22 cellular contexts compared by ENCODE assay signal in the genomic region with DNA sequence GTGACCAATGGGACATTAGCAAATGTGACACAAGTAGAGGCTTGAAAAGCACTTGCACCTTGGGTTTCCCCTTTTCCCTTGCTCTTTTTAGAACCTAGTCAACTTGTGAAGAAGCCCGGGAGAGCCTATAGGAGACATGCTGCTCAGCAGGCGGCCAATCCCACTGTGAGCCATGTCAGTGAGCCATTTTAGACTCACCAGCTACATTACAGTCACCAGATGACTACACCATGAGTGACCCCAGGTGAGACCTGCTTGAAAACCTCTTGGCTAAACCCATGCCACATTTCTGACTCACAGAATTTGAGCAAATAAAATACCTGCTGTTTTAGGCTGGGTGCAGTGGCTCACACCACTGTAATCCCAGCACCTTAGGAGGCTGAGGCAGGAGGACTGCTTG.
DNase-seq lines count a peak whose midpoint lies in the region; ATAC-seq, FAIRE-seq and TF ChIP-seq lines count a peak whose summit lies in the region.
"Had no signal": no experiment of that assay in that cellular context is flagged by ENCODE, and none has a peak within 500 bp of the region (broad histone marks: within the 10 kb centered on the region; RNA-seq: fewer than 3 reads in every experiment).

No MANE protein-coding gene starts in this region.

- H3K4me2 ChIP-seq in GM12878 (ENCODE audit: control insufficient read depth, insufficient read depth): no peak overlapping the region
- H3K4me2 ChIP-seq: BLaER1 had no signal

- ATAC-seq in stimulated activated naive CD8-positive, alpha-beta T cell treated with anti-CD3 and anti-CD28 coated beads, Interleukin-15, Interleukin-2, amounts not matched to agents 100 U/mL and 50 U/mL, for 24 hours: peak; percentile 23
- ATAC-seq in stimulated activated naive CD8-positive, alpha-beta T cell treated with anti-CD3 and anti-CD28 coated beads, Interleukin-15, amount 100 ng/mL, for 72 hours: no peak
- ATAC-seq in GM12878 (no peak), SK-N-SH treated with all-trans-retinoic acid at 6 μM for 48 hours (no peak)

- SMC1A ChIA-PET in GM12878 (lab: Charles Lee; ENCODE audit: uncharacterized antibody, unreplicated experiment): interaction anchor here (1.1 kb wide), 1 partner anchor 22 kb away, joined by 3 read pairs; no protein-coding TSS in a partner anchor

- H3K79me2 ChIP-seq in GM12878 (ENCODE audit: control insufficient read depth, insufficient read depth, low read length): no peaks in the 10 kb centered on the region

- intact Hi-C loops in activated CD4-positive, alpha-beta T cell treated with anti-CD3 and anti-CD28 coated beads, Interleukin-2, amount 10 ng/mL, durations not matched to agents 24 days and 14 days (cut with micrococcal nuclease): no loop called here
- intact Hi-C loops in GM12878 (cut with micrococcal nuclease; ENCODE audit: unreplicated experiment): no loop called here

- no peak for TF ChIP-seq EP300 in GM12878 (IDR thresholded peaks at IDR 0.05; ENCODE audit: borderline replicate concordance in 1 of 2, control insufficient read depth in 1 of 2, low read depth in 2 of 2, low read length in 2 of 2)

- H3K4me3 ChIP-seq in GM12878: no peak overlapping the region
- H3K4me3 ChIP-seq: BLaER1 had no signal

- peaks cover 5% of the 10 kb centered on the region for H3K4me1 Mint-ChIP-seq in activated CD4-positive, alpha-beta T cell treated with anti-CD3 and anti-CD28 coated beads, Interleukin-2, amount 10 ng/mL, durations not matched to agents 24 days and 14 days
- peaks cover 6% of the 10 kb centered on the region for H3K4me1 Mint-ChIP-seq in stimulated activated naive CD8-positive, alpha-beta T cell treated with anti-CD3 and anti-CD28 coated beads, Interleukin-15, amount 100 ng/mL, for 72 hours

- in situ Hi-C loops in GM12878 (cut with MboI): no loop called here

- RAD21 ChIA-PET in GM12878 (lab: Charles Lee; ENCODE audit: unreplicated experiment): no interaction called here

- no peak overlapping the region for H3K9ac ChIP-seq in GM12878 (ENCODE audit: control insufficient read depth, insufficient read depth, low read length)
- H3K9ac ChIP-seq: BLaER1 had no signal

- no peak for TF ChIP-seq RAD21 in GM12878 (IDR thresholded peaks at IDR 0.05; ENCODE audit: insufficient read depth, low read depth, low read length)

- FAIRE-seq in GM12878 (lab: Jason Lieb, UNC): no peak
- FAIRE-seq: D721Med, GM12891 had no signal

- no peak overlapping the region for H3K27ac Mint-ChIP-seq in activated CD4-positive, alpha-beta T cell treated with anti-CD3 and anti-CD28 coated beads, Interleukin-2, amount 10 ng/mL, durations not matched to agents 24 days and 14 days
- peak overlapping the region in 1 of 2 donors; percentile 77 for H3K27ac Mint-ChIP-seq in stimulated activated naive CD8-positive, alpha-beta T cell treated with anti-CD3 and anti-CD28 coated beads, Interleukin-15, amount 100 ng/mL, for 72 hours
- H3K27ac Mint-ChIP-seq: HFFc6, IgD-negative memory B cell had no signal

- CTCF ChIA-PET in GM12878 (lab: Yijun Ruan, JAX): interaction anchor here (0.7 kb wide), 1 partner anchor 16 kb away, joined by 3 read pairs; no protein-coding TSS in a partner anchor

- H3K4me1 ChIP-seq in GM12878 (ENCODE audit: control insufficient read depth, insufficient read depth, low read length): no peaks in the 10 kb centered on the region
- H3K4me1 ChIP-seq: BLaER1 had no signal

- TF ChIP-seq POLR2A in GM12878 (IDR thresholded peaks at IDR 0.05; ENCODE audit: low read depth, low read length): no peak

- peak; percentile 11 for DNase-seq in activated CD4-positive, alpha-beta T cell treated with anti-CD3 and anti-CD28 coated beads for 48 hours
- DNase-seq in activated CD4-positive, alpha-beta T cell treated with anti-CD3 and anti-CD28 coated beads, Interleukin-2, amount 10 ng/mL, durations not matched to agents 24 days and 14 days: no peak
- DNase-seq in stimulated activated naive CD8-positive, alpha-beta T cell treated with anti-CD3 and anti-CD28 coated beads, Interleukin-15, Interleukin-2, amounts not matched to agents 100 U/mL and 50 U/mL, for 24 hours: no peak
- DNase-seq in stimulated activated naive CD8-positive, alpha-beta T cell treated with anti-CD3 and anti-CD28 coated beads, Interleukin-15, amount 100 ng/mL, for 72 hours: no peak
- DNase-seq in GM12878 (ENCODE audit: low read depth, low spot score) (no peak), NCI-H1092 (lab: John Stamatoyannopoulos, UW) (no peak), H4 (ENCODE audit: low spot score) (no peak)
- DNase-seq: CD8-positive, alpha-beta memory T cell; DMS79 treated with DMSO at 0.1 percent for 48 hours; GDM1; GOT3; HFFc6; NCI-H1417; NCI-H1930; NCI-H2171; NCI-H446; NK-92 treated with Interleukin-12 subunit alpha and Interleukin-12 subunit beta, amount 100 ng/mL, for 24 hours had no signal

- H2AFZ ChIP-seq in GM12878 (ENCODE audit: control insufficient read depth, low read depth, low read length): no peak overlapping the region

- no TSS peak for BruUV-seq in GM12878 (replicated peaks; lab: Mats Ljungman, UMichigan)

- H3K9me3 ChIP-seq in GM12878 (replicated peaks; ENCODE audit: control insufficient read depth, insufficient read depth, low read length): no peaks in the 10 kb centered on the region
- H3K9me3 ChIP-seq: BLaER1 had no signal

- no peak overlapping the region for H3K4me3 Mint-ChIP-seq in activated CD4-positive, alpha-beta T cell treated with anti-CD3 and anti-CD28 coated beads, Interleukin-2, amount 10 ng/mL, durations not matched to agents 24 days and 14 days
- no peak overlapping the region for H3K4me3 Mint-ChIP-seq in stimulated activated naive CD8-positive, alpha-beta T cell treated with anti-CD3 and anti-CD28 coated beads, Interleukin-15, amount 100 ng/mL, for 72 hours
- H3K4me3 Mint-ChIP-seq: CD8-positive, alpha-beta memory T cell; HFFc6; IgD-negative memory B cell had no signal

- no peaks in the 10 kb centered on the region for H3K9me3 Mint-ChIP-seq in activated CD4-positive, alpha-beta T cell treated with anti-CD3 and anti-CD28 coated beads, Interleukin-2, amount 10 ng/mL, durations not matched to agents 24 days and 14 days
- H3K9me3 Mint-ChIP-seq in stimulated activated naive CD8-positive, alpha-beta T cell treated with anti-CD3 and anti-CD28 coated beads, Interleukin-15, amount 100 ng/mL, for 72 hours: no peaks in the 10 kb centered on the region
- H3K9me3 Mint-ChIP-seq: CD8-positive, alpha-beta memory T cell; HFFc6 had no signal

- H4K20me1 ChIP-seq in GM12878 (ENCODE audit: control insufficient read depth, insufficient read depth): no peaks in the 10 kb centered on the region

- no peak for TF ChIP-seq CTCF in GM12878 (IDR thresholded peaks at IDR 0.05 in 2 of 3, conservative IDR thresholded peaks at IDR 0.05 in 1 of 3; ENCODE audit: control insufficient read depth in 2 of 3, extremely low read depth in 1 of 3, insufficient read depth in 1 of 3, low read depth in 3 of 3, low read length in 3 of 3)

- WGBS in GM12878 (ENCODE audit: insufficient coverage, insufficient replicate concordance, low lambda C conversion rate, missing lambda C conversion rate): 96% methylated on average over 2 of the region's 2 CpGs

- no peak overlapping the region for H3K27ac ChIP-seq in GM12878 (ENCODE audit: control insufficient read depth, insufficient read depth)
- H3K27ac ChIP-seq: BLaER1 had no signal

- H3K36me3 ChIP-seq in GM12878 (ENCODE audit: control insufficient read depth in 2 of 2, insufficient read depth in 2 of 2, low read length in 1 of 2): no peaks in the 10 kb centered on the region

- no peaks in the 10 kb centered on the region for H3K27me3 Mint-ChIP-seq in activated CD4-positive, alpha-beta T cell treated with anti-CD3 and anti-CD28 coated beads, Interleukin-2, amount 10 ng/mL, durations not matched to agents 24 days and 14 days
- H3K27me3 Mint-ChIP-seq in stimulated activated naive CD8-positive, alpha-beta T cell treated with anti-CD3 and anti-CD28 coated beads, Interleukin-15, amount 100 ng/mL, for 72 hours: no peaks in the 10 kb centered on the region
- H3K27me3 Mint-ChIP-seq: CD8-positive, alpha-beta memory T cell; IgD-negative memory B cell had no signal

- POLR2A ChIA-PET in GM12878 (lab: Charles Lee): interaction anchor here (0.7 kb wide), 1 partner anchor 638 kb away, joined by 3 read pairs; no protein-coding TSS in a partner anchor

- H3K27me3 ChIP-seq in GM12878 (replicated peaks in 1 of 2; ENCODE audit: control insufficient read depth in 2 of 2, insufficient read depth in 2 of 2, low read length in 1 of 2): no peaks in the 10 kb centered on the region
- H3K27me3 ChIP-seq: BLaER1 had no signal

- peaks cover 13% of the 10 kb centered on the region for H3K36me3 Mint-ChIP-seq in activated CD4-positive, alpha-beta T cell treated with anti-CD3 and anti-CD28 coated beads, Interleukin-2, amount 10 ng/mL, durations not matched to agents 24 days and 14 days (ENCODE audit: low read depth)

TF ChIP-seq in GM12878, 131 proteins besides CTCF, POLR2A, EP300 and RAD21 (continues in another document):
- TF ChIP-seq, protein P1, sequence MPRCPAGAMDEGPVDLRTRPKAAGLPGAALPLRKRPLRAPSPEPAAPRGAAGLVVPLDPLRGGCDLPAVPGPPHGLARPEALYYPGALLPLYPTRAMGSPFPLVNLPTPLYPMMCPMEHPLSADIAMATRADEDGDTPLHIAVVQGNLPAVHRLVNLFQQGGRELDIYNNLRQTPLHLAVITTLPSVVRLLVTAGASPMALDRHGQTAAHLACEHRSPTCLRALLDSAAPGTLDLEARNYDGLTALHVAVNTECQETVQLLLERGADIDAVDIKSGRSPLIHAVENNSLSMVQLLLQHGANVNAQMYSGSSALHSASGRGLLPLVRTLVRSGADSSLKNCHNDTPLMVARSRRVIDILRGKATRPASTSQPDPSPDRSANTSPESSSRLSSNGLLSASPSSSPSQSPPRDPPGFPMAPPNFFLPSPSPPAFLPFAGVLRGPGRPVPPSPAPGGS (IDR thresholded peaks at IDR 0.05; ENCODE audit: borderline replicate concordance, insufficient read depth, low read depth, low read length, poor library complexity, severe bottlenecking): peak; percentile 58

TF ChIP-seq in SK-N-SH treated with all-trans-retinoic acid at 6 μM for 48 hours, 23 proteins besides CTCF, POLR2A, EP300 and RAD21:
- TF ChIP-seq ISL1 (CRISPR knock-in tag; IDR thresholded peaks at IDR 0.05): no peak
- no peak for TF ChIP-seq ZFP3 (CRISPR knock-in tag; IDR thresholded peaks at IDR 0.05)
- no peak for TF ChIP-seq TCF4 (CRISPR knock-in tag; IDR thresholded peaks at IDR 0.05; ENCODE audit: borderline replicate concordance)
